Comparison of ENCODE assay signal across 10 cellular contexts in genomic region chr1:61332196-61332753, GRCh38.
DNase-seq lines count a peak whose midpoint lies in the region; ATAC-seq and TF ChIP-seq lines count a peak whose summit lies in the region.
"Had no signal": no experiment of that assay in that cellular context is flagged by ENCODE, and none has a peak within 500 bp of the region (broad histone marks: within the 10 kb centered on the region; RNA-seq: fewer than 3 reads in every experiment).

No MANE protein-coding gene starts in this region.

- H3K27me3 Mint-ChIP-seq in activated CD8-positive, alpha-beta T cell treated with anti-CD3 and anti-CD28 coated beads for 36 hours = no peaks in the 10 kb centered on the region

- intact Hi-C loops in activated CD8-positive, alpha-beta T cell treated with anti-CD3 and anti-CD28 coated beads for 36 hours (cut with micrococcal nuclease) = loop anchor here (2.0 to 10.0 kb wide), 2 partner anchors 29 to 277 kb away; no protein-coding TSS in a partner anchor
- intact Hi-C loops in head of caudate nucleus (cut with DNase I) = no loop called here

- CTCF ChIA-PET in activated CD8-positive, alpha-beta T cell treated with anti-CD3 and anti-CD28 coated beads for 36 hours (lab: Charles Lee) = interaction anchor here (0.7 to 1.7 kb wide), 7 partner anchors 12 to 290 kb away, joined by 3 to 9 read pairs (median 4); no protein-coding TSS in a partner anchor

- H3K9me3 Mint-ChIP-seq in activated CD8-positive, alpha-beta T cell treated with anti-CD3 and anti-CD28 coated beads for 36 hours = no peaks in the 10 kb centered on the region

- ATAC-seq in GM18519 (IDR thresholded peaks at IDR 0.05; ENCODE audit: low FRiP score, unreplicated experiment) = peak; percentile 99
- ATAC-seq in GM19438 (IDR thresholded peaks at IDR 0.05; ENCODE audit: low read depth, unreplicated experiment) = peak; percentile 97
- peak; percentile 98 for ATAC-seq in HG02973 (IDR thresholded peaks at IDR 0.05; ENCODE audit: unreplicated experiment)
- ATAC-seq in activated CD8-positive, alpha-beta T cell treated with anti-CD3 and anti-CD28 coated beads for 36 hours = peak; percentile 89

- no peak overlapping the region for H3K4me3 Mint-ChIP-seq in activated CD8-positive, alpha-beta T cell treated with anti-CD3 and anti-CD28 coated beads for 36 hours

- peaks cover 13% of the 10 kb centered on the region for H3K4me1 Mint-ChIP-seq in activated CD8-positive, alpha-beta T cell treated with anti-CD3 and anti-CD28 coated beads for 36 hours (ENCODE audit: low read depth)

- POLR2A ChIA-PET in activated CD8-positive, alpha-beta T cell treated with anti-CD3 and anti-CD28 coated beads for 36 hours (lab: Charles Lee) = interaction anchor here (0.6 to 1.2 kb wide), 4 partner anchors 13 to 61 kb away, joined by 3 to 7 read pairs (median 3); no protein-coding TSS in a partner anchor

- H3K27ac Mint-ChIP-seq in activated CD8-positive, alpha-beta T cell treated with anti-CD3 and anti-CD28 coated beads for 36 hours = peak overlapping the region; percentile 63

- no peak for TF ChIP-seq CTCF in activated CD8-positive, alpha-beta T cell treated with anti-CD3 and anti-CD28 coated beads for 36 hours (IDR thresholded peaks at IDR 0.05)

- H3K36me3 Mint-ChIP-seq in activated CD8-positive, alpha-beta T cell treated with anti-CD3 and anti-CD28 coated beads for 36 hours (ENCODE audit: low read depth) = no peaks in the 10 kb centered on the region

- peak; percentile 55 for DNase-seq in activated CD8-positive, alpha-beta T cell treated with anti-CD3 and anti-CD28 coated beads for 36 hours
- no peak for DNase-seq in A172 (ENCODE audit: low spot score)
- no peak for DNase-seq in head of caudate nucleus
- no peak for DNase-seq in NCI-H187 (lab: John Stamatoyannopoulos, UW)
- DNase-seq in HuH-7 (ENCODE audit: low spot score) = no peak
- DNase-seq: NCI-H2171; stimulated activated CD8-positive, alpha-beta memory T cell treated with anti-CD3 and anti-CD28 coated beads, Interleukin-4, amount 100 ng/mL, for 48 hours had no signal
